ENCODE assay signal across 27 cellular contexts in the genomic region with DNA sequence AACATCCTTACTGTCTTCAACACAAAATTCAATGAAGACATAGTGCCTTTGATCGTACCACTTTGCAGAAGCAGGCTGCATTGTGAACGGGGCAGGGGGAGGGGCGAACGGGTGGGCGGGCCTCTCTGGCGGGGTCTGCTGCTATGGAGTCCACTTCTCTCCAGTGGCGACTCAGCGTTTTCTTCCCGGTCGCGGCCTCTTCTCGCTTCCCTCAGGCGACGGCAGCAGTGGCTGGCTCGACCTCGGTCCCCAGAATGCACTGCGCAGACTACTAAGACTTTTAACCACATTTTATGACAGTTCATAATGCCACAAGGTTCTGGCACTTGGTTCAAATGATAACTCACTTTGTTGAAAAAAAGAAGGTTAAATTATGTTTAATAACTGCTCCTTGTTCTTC. TPM values are rescaled to one million over a fixed set of nuclear protein-coding genes. Genes with fewer than 3 reads are reported as not detected.
DNase-seq lines count a peak whose midpoint lies in the region; ATAC-seq and TF ChIP-seq lines count a peak whose summit lies in the region.
"Had no signal": no experiment of that assay in that cellular context is flagged by ENCODE, and none has a peak within 500 bp of the region (broad histone marks: within the 10 kb centered on the region; RNA-seq: fewer than 3 reads in every experiment).

No MANE protein-coding gene starts in this region.

- POLR2A ChIA-PET in CD8-positive, alpha-beta T cell (lab: Charles Lee), result no interaction called here
- POLR2A ChIA-PET in WTC11 (lab: Charles Lee), result no interaction called here

- H3K4me1 Mint-ChIP-seq in activated CD4-positive, alpha-beta T cell treated with anti-CD3 and anti-CD28 coated beads, Interleukin-2, amount 10 ng/mL, durations not matched to agents 24 days and 14 days, result peaks cover 15% of the 10 kb centered on the region
- peaks cover 3% of the 10 kb centered on the region for H3K4me1 Mint-ChIP-seq in CD8-positive, alpha-beta T cell (ENCODE audit: low read depth)
- peaks cover 12% of the 10 kb centered on the region for H3K4me1 Mint-ChIP-seq in WTC11
- H3K4me1 Mint-ChIP-seq: neural progenitor cell had no signal

- no peak overlapping the region for H3K27ac ChIP-seq in CD8-positive, alpha-beta T cell (ENCODE audit: low read depth, low read length)
- H3K27ac ChIP-seq in mesendoderm (ENCODE audit: low read depth, low read length), result no peak overlapping the region
- H3K27ac ChIP-seq: foreskin keratinocyte, heart left ventricle, neural progenitor cell, SJCRH30, spleen had no signal

- H3K18ac ChIP-seq in mesendoderm (ENCODE audit: low read length), result no peak overlapping the region

- H3K4ac ChIP-seq in mesendoderm (ENCODE audit: low read depth, low read length), result no peak overlapping the region

- no peak overlapping the region for H3K23ac ChIP-seq in mesendoderm (ENCODE audit: low read length)

- CTCF ChIA-PET in CD8-positive, alpha-beta T cell (lab: Charles Lee), result no interaction called here
- CTCF ChIA-PET in WTC11 (lab: Charles Lee), result no interaction called here

- TF ChIP-seq CTCF in CD8-positive, alpha-beta T cell (IDR thresholded peaks at IDR 0.05), result no peak
- TF ChIP-seq CTCF in WTC11 (IDR thresholded peaks at IDR 0.05), result no peak

- H3K56ac ChIP-seq in mesendoderm (ENCODE audit: low read length), result no peak overlapping the region

- DNase-seq in activated CD4-positive, alpha-beta T cell treated with anti-CD3 and anti-CD28 coated beads, Interleukin-2, amount 10 ng/mL, durations not matched to agents 24 days and 14 days, result no peak
- no peak for DNase-seq in activated CD4-positive, alpha-beta T cell treated with anti-CD3 and anti-CD28 coated beads, Interleukin-2, amount 50 U/mL, for 48 hours
- no peak for DNase-seq in CD8-positive, alpha-beta T cell
- DNase-seq in WTC11 (ENCODE audit: low spot score), result peak; percentile 42
- peak; percentile 5 for DNase-seq in mesendoderm
- no peak for DNase-seq in left lobe of liver (ENCODE audit: low spot score)
- DNase-seq: activated CD4-positive, CD25-positive, alpha-beta regulatory T cell; activated CD8-positive, alpha-beta memory T cell treated with anti-CD3 and anti-CD28 coated beads for 24 hours; activated naive CD4-positive, alpha-beta T cell; activated T-cell treated with anti-CD3 and anti-CD28 coated beads, Interleukin-2, amount 50 U/mL, for 4 hours; caudate nucleus; CD4-positive, alpha-beta T cell; DMS53; GDM1; left cardiac atrium; NCI-H2081 treated with DMSO at 0.1 percent for 48 hours; NCI-H774; right cardiac atrium; SJCRH30; spleen; T-helper 1 cell had no signal

- no peak overlapping the region for H2BK5ac ChIP-seq in mesendoderm (ENCODE audit: low read length)

- no peaks in the 10 kb centered on the region for H3K27me3 Mint-ChIP-seq in activated CD4-positive, alpha-beta T cell treated with anti-CD3 and anti-CD28 coated beads, Interleukin-2, amount 10 ng/mL, durations not matched to agents 24 days and 14 days
- H3K27me3 Mint-ChIP-seq in CD8-positive, alpha-beta T cell (ENCODE audit: low read depth), result no peaks in the 10 kb centered on the region
- no peaks in the 10 kb centered on the region; the same call in 1 of the 2 replicates for H3K27me3 Mint-ChIP-seq in WTC11 (ENCODE audit: low read depth)
- H3K27me3 Mint-ChIP-seq: CD4-positive, alpha-beta T cell had no signal

- H3K9me3 Mint-ChIP-seq in activated CD4-positive, alpha-beta T cell treated with anti-CD3 and anti-CD28 coated beads, Interleukin-2, amount 10 ng/mL, durations not matched to agents 24 days and 14 days, result peaks cover 3% of the 10 kb centered on the region
- H3K9me3 Mint-ChIP-seq in CD8-positive, alpha-beta T cell, result peaks cover 7% of the 10 kb centered on the region
- H3K9me3 Mint-ChIP-seq in WTC11, result peaks cover 15% of the 10 kb centered on the region
- H3K9me3 Mint-ChIP-seq: CD4-positive, alpha-beta T cell; neural progenitor cell had no signal

- intact Hi-C loops in activated CD4-positive, alpha-beta T cell treated with anti-CD3 and anti-CD28 coated beads, Interleukin-2, amount 10 ng/mL, durations not matched to agents 24 days and 14 days (cut with micrococcal nuclease), result no loop called here
- intact Hi-C loops in CD8-positive, alpha-beta T cell (cut with DNase I, micrococcal nuclease), result no loop called here

- H3K36me3 ChIP-seq in CD8-positive, alpha-beta T cell (ENCODE audit: insufficient read depth, low read length), result peaks cover 43% of the 10 kb centered on the region
- H3K36me3 ChIP-seq in mesendoderm (ENCODE audit: control insufficient read depth, insufficient read depth, low read length), result no peaks in the 10 kb centered on the region
- H3K36me3 ChIP-seq: neural progenitor cell, SJCRH30 had no signal

- no CpG with 5 or more reads among the region's 17 CpGs for WGBS in mesendoderm (ENCODE audit: extremely low coverage, insufficient coverage, low lambda C conversion rate)

- H2BK120ac ChIP-seq in mesendoderm (ENCODE audit: low read depth, low read length), result no peak overlapping the region

- H3K4me3 Mint-ChIP-seq in activated CD4-positive, alpha-beta T cell treated with anti-CD3 and anti-CD28 coated beads, Interleukin-2, amount 10 ng/mL, durations not matched to agents 24 days and 14 days, result no peak overlapping the region
- H3K4me3 Mint-ChIP-seq in CD8-positive, alpha-beta T cell, result no peak overlapping the region
- no peak overlapping the region; the same call in 1 of the 2 replicates for H3K4me3 Mint-ChIP-seq in WTC11
- H3K4me3 Mint-ChIP-seq: activated T-cell treated with anti-CD3 and anti-CD28 coated beads, Interleukin-2, amount 50 U/mL, for 4 hours; CD4-positive, alpha-beta T cell; neural progenitor cell had no signal

- no peaks in the 10 kb centered on the region for H3K9me3 ChIP-seq in CD8-positive, alpha-beta T cell (ENCODE audit: low read length)
- H3K9me3 ChIP-seq: heart left ventricle, SJCRH30 had no signal

- H2AK5ac ChIP-seq in mesendoderm (ENCODE audit: low read length), result no peak overlapping the region

- no peak overlapping the region for H3K4me3 ChIP-seq in CD8-positive, alpha-beta T cell (ENCODE audit: low read depth, low read length)
- H3K4me3 ChIP-seq in mesendoderm (ENCODE audit: low read length), result no peak overlapping the region
- H3K4me3 ChIP-seq: heart left ventricle, neural progenitor cell, SJCRH30, spleen had no signal

- peak overlapping the region; percentile 70 for H3K27ac Mint-ChIP-seq in activated CD4-positive, alpha-beta T cell treated with anti-CD3 and anti-CD28 coated beads, Interleukin-2, amount 10 ng/mL, durations not matched to agents 24 days and 14 days
- H3K27ac Mint-ChIP-seq in CD8-positive, alpha-beta T cell, result peak overlapping the region; percentile 6
- H3K27ac Mint-ChIP-seq in WTC11, result no peak overlapping the region
- H3K27ac Mint-ChIP-seq: CD4-positive, alpha-beta T cell; neural progenitor cell had no signal

- H3K4me1 ChIP-seq in CD8-positive, alpha-beta T cell (ENCODE audit: insufficient read depth, low read length), result no peaks in the 10 kb centered on the region
- no peaks in the 10 kb centered on the region for H3K4me1 ChIP-seq in mesendoderm (ENCODE audit: control insufficient read depth, low read depth, low read length)
- H3K4me1 ChIP-seq: foreskin keratinocyte, heart left ventricle, SJCRH30, spleen had no signal

- no peaks in the 10 kb centered on the region for H3K79me1 ChIP-seq in mesendoderm (ENCODE audit: low read length)

- H3K79me2 ChIP-seq in mesendoderm (ENCODE audit: control insufficient read depth, insufficient read depth, low read length), result no peaks in the 10 kb centered on the region

- H2BK15ac ChIP-seq in mesendoderm (replicated peaks; ENCODE audit: low read depth), result no peak overlapping the region

- no peak overlapping the region for H3K4me2 ChIP-seq in mesendoderm (ENCODE audit: low read length)
- H3K4me2 ChIP-seq: neural progenitor cell had no signal

- no peaks in the 10 kb centered on the region for H3K27me3 ChIP-seq in CD8-positive, alpha-beta T cell (ENCODE audit: insufficient read depth, low read length)
- H3K27me3 ChIP-seq in mesendoderm (ENCODE audit: insufficient read depth, low read length, poor library complexity), result no peaks in the 10 kb centered on the region
- H3K27me3 ChIP-seq: foreskin keratinocyte, heart left ventricle, neural progenitor cell, SJCRH30, spleen had no signal

- ATAC-seq in CD8-positive, alpha-beta T cell, result no peak
- ATAC-seq in WTC11, result peak; percentile 83
- no peak for ATAC-seq in GM19397 (IDR thresholded peaks at IDR 0.05; ENCODE audit: unreplicated experiment)
- ATAC-seq in left lobe of liver, result no peak
- ATAC-seq in HG02642 (IDR thresholded peaks at IDR 0.05; ENCODE audit: poor library complexity, unreplicated experiment), result no peak
- ATAC-seq: esophagus mucosa, foreskin keratinocyte, heart left ventricle, right cardiac atrium had no signal

- H4K8ac ChIP-seq in mesendoderm (ENCODE audit: low read depth, low read length), result no peak overlapping the region

- no peak overlapping the region for H4K5ac ChIP-seq in mesendoderm (ENCODE audit: low read length)

- no peak overlapping the region for H3K9ac ChIP-seq in mesendoderm (ENCODE audit: low read length)
- H3K9ac ChIP-seq: neural progenitor cell had no signal

- peaks cover 81% of the 10 kb centered on the region for H3K36me3 Mint-ChIP-seq in activated CD4-positive, alpha-beta T cell treated with anti-CD3 and anti-CD28 coated beads, Interleukin-2, amount 10 ng/mL, durations not matched to agents 24 days and 14 days (ENCODE audit: low read depth)
- peaks cover 62% of the 10 kb centered on the region for H3K36me3 Mint-ChIP-seq in CD8-positive, alpha-beta T cell
- no peaks in the 10 kb centered on the region; the same call in 1 of the 2 replicates for H3K36me3 Mint-ChIP-seq in WTC11
- H3K36me3 Mint-ChIP-seq: neural progenitor cell had no signal

TF ChIP-seq in WTC11, 78 proteins besides CTCF, POLR2A, EP300 and RAD21 (continues in another document):
- no peak for TF ChIP-seq NFE2L1 (CRISPR knock-in tag; IDR thresholded peaks at IDR 0.05)
- TF ChIP-seq ZBTB21 (CRISPR knock-in tag; IDR thresholded peaks at IDR 0.05; ENCODE audit: borderline replicate concordance), result no peak

RNA-seq across cellular contexts. Expression of a gene that starts 21.2 kb away (rescaled TPM):
- total RNA-seq in activated CD4-positive, alpha-beta T cell treated with anti-CD3 and anti-CD28 coated beads, Interleukin-2, amount 10 ng/mL, durations not matched to agents 24 days and 14 days, result 168 and 169 TPM in 2 replicates
- 100 to 1,000 TPM; 120 to 125 TPM for total RNA-seq in CD8-positive, alpha-beta T cell
- total RNA-seq in WTC11 (2021) (0.24 to 0.69 TPM (median 0.46 TPM) in 3 replicates), left lobe of liver (7.8 TPM)
- polyA plus RNA-seq in mesendoderm (2013, experiment 1 of 2), result 0.06 TPM
- 0.08 TPM for polyA plus RNA-seq in mesendoderm (2013, experiment 2 of 2)

RNA-seq across cellular contexts. Expression of a gene that starts 39.7 kb away (rescaled TPM):
- 36.9 and 38.3 TPM in 2 replicates for total RNA-seq in activated CD4-positive, alpha-beta T cell treated with anti-CD3 and anti-CD28 coated beads, Interleukin-2, amount 10 ng/mL, durations not matched to agents 24 days and 14 days
- 10 to 100 TPM; 20.8 to 25.9 TPM for total RNA-seq in CD8-positive, alpha-beta T cell
- total RNA-seq in WTC11 (2021), result 0.20 to 0.44 TPM in 2 of 3 replicates, not detected in the other
- 0.13 TPM for polyA plus RNA-seq in mesendoderm (2013, experiment 1 of 2)
- polyA plus RNA-seq in mesendoderm (2013, experiment 2 of 2), result 0.27 TPM
- 11.1 TPM for total RNA-seq in left lobe of liver

Comparison
In these comparisons a context has a peak if more than half of its experiments do, and no peak if none do; other contexts are left out.
1. DNase-seq: peak in WTC11 (single experiment) and mesendoderm (single experiment); none in activated CD4-positive, alpha-beta T cell treated with anti-CD3 and anti-CD28 coated beads, Interleukin-2, amount 10 ng/mL, durations not matched to agents 24 days and 14 days (single experiment), activated CD4-positive, alpha-beta T cell treated with anti-CD3 and anti-CD28 coated beads, Interleukin-2, amount 50 U/mL, for 48 hours (0 of 2), CD8-positive, alpha-beta T cell (0 of 7) and left lobe of liver (single experiment).
2. RNA of a gene that starts 21.2 kb away (total RNA-seq): 168 to 169 TPM in activated CD4-positive, alpha-beta T cell treated with anti-CD3 and anti-CD28 coated beads, Interleukin-2, amount 10 ng/mL, durations not matched to agents 24 days and 14 days and 120 to 125 TPM in CD8-positive, alpha-beta T cell; 7.8 TPM in left lobe of liver (single experiment) and 0.24 to 0.69 TPM in WTC11; every median in the first group is over 10 times any median in the second.